ENCODE assay signal across 8 cellular contexts in genomic region chr19:44164673-44165512, GRCh38. TPM values are rescaled to one million over a fixed set of nuclear protein-coding genes. Genes with fewer than 3 reads are reported as not detected.
DNase-seq lines count a peak whose midpoint lies in the region; ATAC-seq and TF ChIP-seq lines count a peak whose summit lies in the region.

ZNF226 (plus strand) TSS chr19:44165100; CDS start chr19:44170081, 4,981 bp downstream.

- peak within 1 kb of the TSS; percentile 73 for H3K27ac ChIP-seq in HEK293 (ENCODE audit: extremely low read depth, low read depth, low read length)
- H3K27ac ChIP-seq in SK-N-SH (ENCODE audit: low read depth in 2 of 2, low read length in 1 of 2) = peak within 1 kb of the TSS; percentile 85 to 88
- peak within 1 kb of the TSS; percentile 90 to 91 for H3K27ac ChIP-seq in testis

- POLR2A ChIA-PET in HEK293 (lab: Yijun Ruan, JAX) = interaction anchor here (0.6 to 6.4 kb wide), 41 partner anchors 10 to 1606 kb away, joined by 3 to 143 read pairs (median 6); partner anchors contain the start of genes PVR, ZNF180, ZNF221 and ZNF223
- POLR2A ChIA-PET in SK-N-SH (lab: Yijun Ruan, JAX) = interaction anchor here (0.8 to 2.0 kb wide), 8 partner anchors 10 to 139 kb away, joined by 3 to 15 read pairs (median 4); partner anchors contain the start of genes ZNF223, ZNF225 and ZNF227

- H3K27me3 ChIP-seq in SK-N-SH (ENCODE audit: insufficient read depth) (no peaks in the 10 kb centered on the region), testis (no peaks in the 10 kb centered on the region)

- CTCF ChIA-PET in HEK293 (lab: Yijun Ruan, JAX) = interaction anchor here (0.6 to 1.2 kb wide), 14 partner anchors 26 to 863 kb away, joined by 3 to 6 read pairs (median 3); partner anchors contain the start of gene ZNF227
- CTCF ChIA-PET in SK-N-SH (lab: Yijun Ruan, JAX) = interaction anchor here (0.8 to 1.0 kb wide), 2 partner anchors 52 to 85 kb away, joined by 3 read pairs; no protein-coding TSS in a partner anchor

- peaks cover 32% of the 10 kb centered on the region for H3K4me1 ChIP-seq in HEK293 (ENCODE audit: control insufficient read depth, insufficient read depth, low read length)
- peaks cover 0 to 7% of the 10 kb centered on the region in 2 experiments; a peak in 2 of 4 replicates for H3K4me1 ChIP-seq in SK-N-SH (ENCODE audit: control insufficient read depth in 1 of 2, insufficient read depth in 2 of 2, low read depth in 1 of 2, low read length in 1 of 2)
- peaks cover 9% of the 10 kb centered on the region for H3K4me1 ChIP-seq in testis

- intact Hi-C loops in testis (cut with DNase I; ENCODE audit: low total_unique reads) = no loop called here

- TF ChIP-seq CTCF in HEK293 (tag by site-specific recombination; IDR thresholded peaks at IDR 0.05) (no peak), NB4 (IDR thresholded peaks at IDR 0.05; ENCODE audit: low read depth, low read length) (no peak), SK-N-SH (IDR thresholded peaks at IDR 0.05) (no peak), omental fat pad (IDR thresholded peaks at IDR 0.05) (no peak), testis (IDR thresholded peaks at IDR 0.05) (no peak)

- H3K9me3 ChIP-seq in HEK293 (ENCODE audit: control insufficient read depth, insufficient read depth, low read depth, low read length) (peaks cover 23% of the 10 kb centered on the region), SK-N-SH (no peaks in the 10 kb centered on the region; the same call in 1 of the 2 replicates), testis (no peaks in the 10 kb centered on the region)

- H3K36me3 Mint-ChIP-seq in activated naive CD8-positive, alpha-beta T cell = peaks cover 34% of the 10 kb centered on the region

- H3K79me2 ChIP-seq in SK-N-SH (ENCODE audit: insufficient read depth) = peaks cover 47% of the 10 kb centered on the region

- H2AFZ ChIP-seq in SK-N-SH (ENCODE audit: low read depth) = peak within 1 kb of the TSS; percentile 96

- TF ChIP-seq RAD21 in SK-N-SH (IDR thresholded peaks at IDR 0.05; ENCODE audit: low read length) = no peak; the same call in 1 of the 2 replicates

- WGBS in SK-N-SH (ENCODE audit: low lambda C conversion rate) = under 1% methylated on average over 29 of the region's 32 CpGs
- WGBS in testis, 2 donors = 0 to 1% methylated on average over 32 of the region's 32 CpGs

- ATAC-seq in omental fat pad (ENCODE audit: low FRiP score) = peak; percentile 99

- H3F3A ChIP-seq in SK-N-SH (replicated peaks; ENCODE audit: insufficient read depth) = peaks cover 12% of the 10 kb centered on the region

- H3K27me3 Mint-ChIP-seq in activated naive CD8-positive, alpha-beta T cell = no peaks in the 10 kb centered on the region

- peak within 1 kb of the TSS; percentile 91 for H3K4me2 ChIP-seq in SK-N-SH

- H3K27ac Mint-ChIP-seq in activated naive CD8-positive, alpha-beta T cell = peak within 1 kb of the TSS; percentile 99

- H3K9me2 ChIP-seq in SK-N-SH = no peaks in the 10 kb centered on the region

- H3K4me1 Mint-ChIP-seq in activated naive CD8-positive, alpha-beta T cell (ENCODE audit: low read depth) = peaks cover 34% of the 10 kb centered on the region

- H3K36me3 ChIP-seq in HEK293 (ENCODE audit: control insufficient read depth in 2 of 2, insufficient read depth in 1 of 2, low read length in 2 of 2) = peaks cover 39 to 49% of the 10 kb centered on the region in 2 experiments
- peaks cover 30 to 35% of the 10 kb centered on the region in 2 experiments for H3K36me3 ChIP-seq in SK-N-SH (replicated peaks in 1 of 2; ENCODE audit: control insufficient read depth in 1 of 2, insufficient read depth in 2 of 2, low read length in 1 of 2)
- no peaks in the 10 kb centered on the region for H3K36me3 ChIP-seq in testis (ENCODE audit: low read depth, missing control alignments)

- H3K4me3 Mint-ChIP-seq in activated naive CD8-positive, alpha-beta T cell = peak within 1 kb of the TSS; percentile 98

- H3K4me3 ChIP-seq in HEK293 (ENCODE audit: low read depth, low read length) = peak within 1 kb of the TSS; percentile 57
- peak within 1 kb of the TSS; percentile 90 for H3K4me3 ChIP-seq in NB4 (ENCODE audit: low read depth, low read length)
- H3K4me3 ChIP-seq in SK-N-SH (ENCODE audit: low read depth in 2 of 2, low read length in 1 of 2) = peak within 1 kb of the TSS; percentile 73 to 98
- H3K4me3 ChIP-seq in testis = peak within 1 kb of the TSS; percentile 71 to 90

- no peak; a peak in 1 of 4 replicates for TF ChIP-seq EP300 in SK-N-SH (IDR thresholded peaks at IDR 0.05; ENCODE audit: borderline replicate concordance in 1 of 2, low read depth in 1 of 2, low read length in 1 of 2)

- H3K9me3 Mint-ChIP-seq in activated naive CD8-positive, alpha-beta T cell (ENCODE audit: low read depth) = peaks cover 26% of the 10 kb centered on the region

- H4K20me1 ChIP-seq in SK-N-SH (ENCODE audit: insufficient read depth) = no peaks in the 10 kb centered on the region

- peak within 1 kb of the TSS; percentile 89 for H3K9ac ChIP-seq in SK-N-SH

- peak; percentile 98 for DNase-seq in GF-D8 (lab: John Stamatoyannopoulos, UW)
- peak; percentile 95 for DNase-seq in NB4 (ENCODE audit: low read depth)
- DNase-seq in SK-N-SH = peak; percentile 78
- DNase-seq in glomerular visceral epithelial cell (ENCODE audit: extremely low spot score) = peak; percentile 97
- peak; percentile 44 for DNase-seq in omental fat pad (ENCODE audit: low spot score)
- DNase-seq in testis = peak; percentile 98

- TF ChIP-seq POLR2A in NB4 (IDR thresholded peaks at IDR 0.05; ENCODE audit: extremely low read depth, insufficient read length) (peak; percentile 55), testis (IDR thresholded peaks at IDR 0.05) (no peak)

TF ChIP-seq in HEK293, 187 proteins besides CTCF, POLR2A, EP300 and RAD21 (continues in another document):
- TF ChIP-seq ZNF510 (tag by site-specific recombination; IDR thresholded peaks at IDR 0.05; ENCODE audit: insufficient replicate concordance) (no peak), ZNF670 (tag by site-specific recombination; IDR thresholded peaks at IDR 0.05; ENCODE audit: low read depth) (no peak), PRDM4 (tag by site-specific recombination; IDR thresholded peaks at IDR 0.05) (no peak; the same call in 1 of the 2 replicates), ZNF133 (tag by site-specific recombination; IDR thresholded peaks at IDR 0.05) (0 out of 2 replicates have a peak, but pooled peaks have one; percentile 36), ZFP3 (tag by site-specific recombination; IDR thresholded peaks at IDR 0.05; ENCODE audit: low read depth) (no peak), ZNF777 (tag by site-specific recombination; IDR thresholded peaks at IDR 0.05; ENCODE audit: borderline replicate concordance) (peak; percentile 82; the same call in 1 of the 2 replicates), ZNF366 (tag by site-specific recombination; conservative IDR thresholded peaks at IDR 0.05) (peak; percentile 85)

TF ChIP-seq in SK-N-SH, 30 proteins besides CTCF, POLR2A, EP300 and RAD21 (continues in another document):
- no peak for TF ChIP-seq GATA2 (CRISPR knock-in tag; IDR thresholded peaks at IDR 0.05)
- no peak for TF ChIP-seq NRF1 (IDR thresholded peaks at IDR 0.05; ENCODE audit: low read depth, low read length)
- peak; percentile 98 for TF ChIP-seq ELF1 (IDR thresholded peaks at IDR 0.05)
- 0 out of 2 replicates have a peak, but pooled peaks have one; percentile 20 for TF ChIP-seq REST (IDR thresholded peaks at IDR 0.05; ENCODE audit: low read depth, low read length)
- peak; percentile 96 for TF ChIP-seq GABPA (IDR thresholded peaks at IDR 0.05; ENCODE audit: low read depth)
- peak; percentile 51; the same call in 1 of the 2 replicates for TF ChIP-seq ZBTB33 (IDR thresholded peaks at IDR 0.05; ENCODE audit: borderline replicate concordance, low read depth)

RNA-seq across cellular contexts. Expression of gene ZNF226, which starts in this region (rescaled TPM):
- polyA plus RNA-seq in SK-N-SH (2012; rRNA removed) (28.8 and 48.3 TPM in 2 replicates), testis (ENCODE audit: insufficient read depth, low read depth, low replicate concordance) (27.4 TPM)
- polyA plus RNA-seq in SK-N-SH (2012; cell fraction: cytosol; rRNA removed) = 40.5 and 54.1 TPM in 2 replicates
- polyA plus RNA-seq in SK-N-SH (2012; cell fraction: nucleus; rRNA removed) = 34.0 and 56.5 TPM in 2 replicates
- total RNA-seq in omental fat pad (10 to 100 TPM in 3 of 4 donors, 1 to 10 TPM in 1; 9.5 to 18.6 (median 14.3) TPM), testis (10 to 100 TPM; 44.1 to 54.0 TPM)

Comparison
In these comparisons a context has a peak if more than half of its experiments do, and no peak if none do; other contexts are left out.
1. Peak in every context shown above with its lines: DNase-seq, ATAC-seq, H3K4me3 ChIP-seq and H3K27ac ChIP-seq.
2. DNase-seq: peak in every context shown above with its lines; median percentile 98 in GF-D8; 98 in testis; 97 in glomerular visceral epithelial cell; 95 in NB4; 78 in SK-N-SH; 44 in omental fat pad.